1 cellular context compared by ENCODE assay signal in the genomic region with DNA sequence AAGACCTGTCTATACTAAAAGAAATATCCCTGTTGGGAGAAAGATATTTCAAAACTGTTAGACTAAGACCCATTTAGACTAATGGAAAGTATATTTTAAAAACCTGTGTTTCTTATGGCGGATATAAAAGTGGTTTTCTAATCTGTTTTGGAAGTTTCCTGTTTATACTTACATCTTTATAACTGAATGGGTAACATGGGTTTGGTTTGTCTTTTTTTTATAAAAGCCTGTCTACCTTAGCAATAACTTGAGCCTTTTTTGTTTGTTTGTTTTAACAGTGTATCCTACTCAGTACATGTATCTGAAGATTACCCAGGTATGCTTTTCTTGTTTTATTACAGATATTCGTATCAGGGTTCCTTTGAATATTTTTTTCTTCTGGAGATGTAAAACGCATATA.
TF ChIP-seq lines count a peak whose summit lies in the region.

No MANE protein-coding gene starts in this region.

TF ChIP-seq in K562, 482 proteins besides CTCF, POLR2A, EP300 and RAD21:
- TF ChIP-seq, protein P1, sequence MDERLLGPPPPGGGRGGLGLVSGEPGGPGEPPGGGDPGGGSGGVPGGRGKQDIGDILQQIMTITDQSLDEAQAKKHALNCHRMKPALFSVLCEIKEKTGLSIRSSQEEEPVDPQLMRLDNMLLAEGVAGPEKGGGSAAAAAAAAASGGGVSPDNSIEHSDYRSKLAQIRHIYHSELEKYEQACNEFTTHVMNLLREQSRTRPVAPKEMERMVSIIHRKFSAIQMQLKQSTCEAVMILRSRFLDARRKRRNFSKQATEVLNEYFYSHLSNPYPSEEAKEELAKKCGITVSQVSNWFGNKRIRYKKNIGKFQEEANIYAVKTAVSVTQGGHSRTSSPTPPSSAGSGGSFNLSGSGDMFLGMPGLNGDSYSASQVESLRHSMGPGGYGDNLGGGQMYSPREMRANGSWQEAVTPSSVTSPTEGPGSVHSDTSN (CRISPR knock-in tag; IDR thresholded peaks at IDR 0.05; ENCODE audit: low read depth) = no peak
- TF ChIP-seq, protein P1 (tag; conservative IDR thresholded peaks at IDR 0.05; ENCODE audit: low read depth) = no peak
- TF ChIP-seq L3MBTL2 (IDR thresholded peaks at IDR 0.05) (no peak), KDM4B (IDR thresholded peaks at IDR 0.05; ENCODE audit: borderline replicate concordance in 2 of 2, low read depth in 1 of 2) (no peak)
TF ChIP-seq in K562: peak in this region for 0.
